Comparison of ENCODE assay signal across 1 cellular context in the genomic region with DNA sequence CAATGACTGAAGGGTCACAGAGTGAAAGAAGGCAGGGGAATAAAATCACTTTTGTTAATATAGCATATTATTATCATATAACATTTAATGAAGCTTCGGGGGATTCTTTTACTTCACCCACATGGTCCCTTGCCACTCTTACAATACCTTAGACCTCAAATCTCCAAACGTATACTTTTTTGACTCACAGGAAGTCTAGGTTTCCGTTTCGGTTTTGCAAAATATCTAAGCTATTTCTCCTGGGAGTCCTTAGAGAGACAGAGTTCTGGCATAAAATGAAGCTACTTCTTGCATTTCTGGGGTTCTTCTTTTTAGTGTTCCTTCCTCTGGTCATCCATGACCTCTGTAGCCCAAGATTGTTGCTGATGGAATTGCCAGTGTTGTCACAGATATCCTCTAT.
TF ChIP-seq lines count a peak whose summit lies in the region.

No MANE protein-coding gene starts in this region.

TF ChIP-seq in GM12878, 131 proteins besides CTCF, POLR2A, EP300 and RAD21 (continued from another document and continues in another):
- TF ChIP-seq, protein P1, sequence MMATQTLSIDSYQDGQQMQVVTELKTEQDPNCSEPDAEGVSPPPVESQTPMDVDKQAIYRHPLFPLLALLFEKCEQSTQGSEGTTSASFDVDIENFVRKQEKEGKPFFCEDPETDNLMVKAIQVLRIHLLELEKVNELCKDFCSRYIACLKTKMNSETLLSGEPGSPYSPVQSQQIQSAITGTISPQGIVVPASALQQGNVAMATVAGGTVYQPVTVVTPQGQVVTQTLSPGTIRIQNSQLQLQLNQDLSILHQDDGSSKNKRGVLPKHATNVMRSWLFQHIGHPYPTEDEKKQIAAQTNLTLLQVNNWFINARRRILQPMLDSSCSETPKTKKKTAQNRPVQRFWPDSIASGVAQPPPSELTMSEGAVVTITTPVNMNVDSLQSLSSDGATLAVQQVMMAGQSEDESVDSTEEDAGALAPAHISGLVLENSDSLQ (IDR thresholded peaks at IDR 0.05), result 0 out of 2 replicates have a peak, but pooled peaks have one; percentile 6
- peak; percentile 51; the same call in 1 of the 2 replicates for TF ChIP-seq CREM (IDR thresholded peaks at IDR 0.05; ENCODE audit: low read depth)
- TF ChIP-seq, protein P2, sequence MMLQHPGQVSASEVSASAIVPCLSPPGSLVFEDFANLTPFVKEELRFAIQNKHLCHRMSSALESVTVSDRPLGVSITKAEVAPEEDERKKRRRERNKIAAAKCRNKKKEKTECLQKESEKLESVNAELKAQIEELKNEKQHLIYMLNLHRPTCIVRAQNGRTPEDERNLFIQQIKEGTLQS (IDR thresholded peaks at IDR 0.05; ENCODE audit: borderline replicate concordance, extremely low read depth, low read depth, low read length), result no peak
- TF ChIP-seq WRNIP1 (IDR thresholded peaks at IDR 0.05; ENCODE audit: borderline replicate concordance, low read depth, low read length), result no peak
- TF ChIP-seq, protein P3, sequence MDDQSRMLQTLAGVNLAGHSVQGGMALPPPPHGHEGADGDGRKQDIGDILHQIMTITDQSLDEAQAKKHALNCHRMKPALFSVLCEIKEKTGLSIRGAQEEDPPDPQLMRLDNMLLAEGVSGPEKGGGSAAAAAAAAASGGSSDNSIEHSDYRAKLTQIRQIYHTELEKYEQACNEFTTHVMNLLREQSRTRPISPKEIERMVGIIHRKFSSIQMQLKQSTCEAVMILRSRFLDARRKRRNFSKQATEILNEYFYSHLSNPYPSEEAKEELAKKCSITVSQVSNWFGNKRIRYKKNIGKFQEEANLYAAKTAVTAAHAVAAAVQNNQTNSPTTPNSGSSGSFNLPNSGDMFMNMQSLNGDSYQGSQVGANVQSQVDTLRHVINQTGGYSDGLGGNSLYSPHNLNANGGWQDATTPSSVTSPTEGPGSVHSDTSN (IDR thresholded peaks at IDR 0.05; ENCODE audit: insufficient replicate concordance, low read depth, low read length), result no peak
- TF ChIP-seq, protein P4, sequence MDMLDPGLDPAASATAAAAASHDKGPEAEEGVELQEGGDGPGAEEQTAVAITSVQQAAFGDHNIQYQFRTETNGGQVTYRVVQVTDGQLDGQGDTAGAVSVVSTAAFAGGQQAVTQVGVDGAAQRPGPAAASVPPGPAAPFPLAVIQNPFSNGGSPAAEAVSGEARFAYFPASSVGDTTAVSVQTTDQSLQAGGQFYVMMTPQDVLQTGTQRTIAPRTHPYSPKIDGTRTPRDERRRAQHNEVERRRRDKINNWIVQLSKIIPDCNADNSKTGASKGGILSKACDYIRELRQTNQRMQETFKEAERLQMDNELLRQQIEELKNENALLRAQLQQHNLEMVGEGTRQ (IDR thresholded peaks at IDR 0.05; ENCODE audit: borderline replicate concordance, low read depth, low read length), result no peak
- no peak for TF ChIP-seq SPI1 (IDR thresholded peaks at IDR 0.05; ENCODE audit: borderline replicate concordance, insufficient read depth, low read depth, low read length)
- no peak for TF ChIP-seq POLR2AphosphoS2 (IDR thresholded peaks at IDR 0.05; ENCODE audit: low read depth, low read length)
- no peak for TF ChIP-seq BACH1 (IDR thresholded peaks at IDR 0.05; ENCODE audit: borderline replicate concordance)
- TF ChIP-seq MXI1 (IDR thresholded peaks at IDR 0.05; ENCODE audit: low read depth, low read length), result no peak
- TF ChIP-seq, protein P5, sequence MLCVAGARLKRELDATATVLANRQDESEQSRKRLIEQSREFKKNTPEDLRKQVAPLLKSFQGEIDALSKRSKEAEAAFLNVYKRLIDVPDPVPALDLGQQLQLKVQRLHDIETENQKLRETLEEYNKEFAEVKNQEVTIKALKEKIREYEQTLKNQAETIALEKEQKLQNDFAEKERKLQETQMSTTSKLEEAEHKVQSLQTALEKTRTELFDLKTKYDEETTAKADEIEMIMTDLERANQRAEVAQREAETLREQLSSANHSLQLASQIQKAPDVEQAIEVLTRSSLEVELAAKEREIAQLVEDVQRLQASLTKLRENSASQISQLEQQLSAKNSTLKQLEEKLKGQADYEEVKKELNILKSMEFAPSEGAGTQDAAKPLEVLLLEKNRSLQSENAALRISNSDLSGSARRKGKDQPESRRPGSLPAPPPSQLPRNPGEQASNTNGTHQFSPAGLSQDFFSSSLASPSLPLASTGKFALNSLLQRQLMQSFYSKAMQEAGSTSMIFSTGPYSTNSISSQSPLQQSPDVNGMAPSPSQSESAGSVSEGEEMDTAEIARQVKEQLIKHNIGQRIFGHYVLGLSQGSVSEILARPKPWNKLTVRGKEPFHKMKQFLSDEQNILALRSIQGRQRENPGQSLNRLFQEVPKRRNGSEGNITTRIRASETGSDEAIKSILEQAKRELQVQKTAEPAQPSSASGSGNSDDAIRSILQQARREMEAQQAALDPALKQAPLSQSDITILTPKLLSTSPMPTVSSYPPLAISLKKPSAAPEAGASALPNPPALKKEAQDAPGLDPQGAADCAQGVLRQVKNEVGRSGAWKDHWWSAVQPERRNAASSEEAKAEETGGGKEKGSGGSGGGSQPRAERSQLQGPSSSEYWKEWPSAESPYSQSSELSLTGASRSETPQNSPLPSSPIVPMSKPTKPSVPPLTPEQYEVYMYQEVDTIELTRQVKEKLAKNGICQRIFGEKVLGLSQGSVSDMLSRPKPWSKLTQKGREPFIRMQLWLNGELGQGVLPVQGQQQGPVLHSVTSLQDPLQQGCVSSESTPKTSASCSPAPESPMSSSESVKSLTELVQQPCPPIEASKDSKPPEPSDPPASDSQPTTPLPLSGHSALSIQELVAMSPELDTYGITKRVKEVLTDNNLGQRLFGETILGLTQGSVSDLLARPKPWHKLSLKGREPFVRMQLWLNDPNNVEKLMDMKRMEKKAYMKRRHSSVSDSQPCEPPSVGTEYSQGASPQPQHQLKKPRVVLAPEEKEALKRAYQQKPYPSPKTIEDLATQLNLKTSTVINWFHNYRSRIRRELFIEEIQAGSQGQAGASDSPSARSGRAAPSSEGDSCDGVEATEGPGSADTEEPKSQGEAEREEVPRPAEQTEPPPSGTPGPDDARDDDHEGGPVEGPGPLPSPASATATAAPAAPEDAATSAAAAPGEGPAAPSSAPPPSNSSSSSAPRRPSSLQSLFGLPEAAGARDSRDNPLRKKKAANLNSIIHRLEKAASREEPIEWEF (IDR thresholded peaks at IDR 0.05; ENCODE audit: insufficient replicate concordance, low read depth, low read length), result no peak
- no peak for TF ChIP-seq TCF3 (IDR thresholded peaks at IDR 0.05; ENCODE audit: borderline replicate concordance, insufficient read depth, low read depth, low read length)
- TF ChIP-seq MTA2 (IDR thresholded peaks at IDR 0.05; ENCODE audit: low read depth), result no peak
- no peak for TF ChIP-seq SUZ12 (IDR thresholded peaks at IDR 0.05; ENCODE audit: unreplicated experiment)
- no peak for TF ChIP-seq SREBF1 (IDR thresholded peaks at IDR 0.05; ENCODE audit: low read length)
- TF ChIP-seq CBX5 (IDR thresholded peaks at IDR 0.05; ENCODE audit: low read depth), result no peak
- TF ChIP-seq RUNX3 (IDR thresholded peaks at IDR 0.05; ENCODE audit: low read length), result peak; percentile 88
- no peak for TF ChIP-seq KDM1A (IDR thresholded peaks at IDR 0.05; ENCODE audit: borderline replicate concordance)
- TF ChIP-seq, protein P6, sequence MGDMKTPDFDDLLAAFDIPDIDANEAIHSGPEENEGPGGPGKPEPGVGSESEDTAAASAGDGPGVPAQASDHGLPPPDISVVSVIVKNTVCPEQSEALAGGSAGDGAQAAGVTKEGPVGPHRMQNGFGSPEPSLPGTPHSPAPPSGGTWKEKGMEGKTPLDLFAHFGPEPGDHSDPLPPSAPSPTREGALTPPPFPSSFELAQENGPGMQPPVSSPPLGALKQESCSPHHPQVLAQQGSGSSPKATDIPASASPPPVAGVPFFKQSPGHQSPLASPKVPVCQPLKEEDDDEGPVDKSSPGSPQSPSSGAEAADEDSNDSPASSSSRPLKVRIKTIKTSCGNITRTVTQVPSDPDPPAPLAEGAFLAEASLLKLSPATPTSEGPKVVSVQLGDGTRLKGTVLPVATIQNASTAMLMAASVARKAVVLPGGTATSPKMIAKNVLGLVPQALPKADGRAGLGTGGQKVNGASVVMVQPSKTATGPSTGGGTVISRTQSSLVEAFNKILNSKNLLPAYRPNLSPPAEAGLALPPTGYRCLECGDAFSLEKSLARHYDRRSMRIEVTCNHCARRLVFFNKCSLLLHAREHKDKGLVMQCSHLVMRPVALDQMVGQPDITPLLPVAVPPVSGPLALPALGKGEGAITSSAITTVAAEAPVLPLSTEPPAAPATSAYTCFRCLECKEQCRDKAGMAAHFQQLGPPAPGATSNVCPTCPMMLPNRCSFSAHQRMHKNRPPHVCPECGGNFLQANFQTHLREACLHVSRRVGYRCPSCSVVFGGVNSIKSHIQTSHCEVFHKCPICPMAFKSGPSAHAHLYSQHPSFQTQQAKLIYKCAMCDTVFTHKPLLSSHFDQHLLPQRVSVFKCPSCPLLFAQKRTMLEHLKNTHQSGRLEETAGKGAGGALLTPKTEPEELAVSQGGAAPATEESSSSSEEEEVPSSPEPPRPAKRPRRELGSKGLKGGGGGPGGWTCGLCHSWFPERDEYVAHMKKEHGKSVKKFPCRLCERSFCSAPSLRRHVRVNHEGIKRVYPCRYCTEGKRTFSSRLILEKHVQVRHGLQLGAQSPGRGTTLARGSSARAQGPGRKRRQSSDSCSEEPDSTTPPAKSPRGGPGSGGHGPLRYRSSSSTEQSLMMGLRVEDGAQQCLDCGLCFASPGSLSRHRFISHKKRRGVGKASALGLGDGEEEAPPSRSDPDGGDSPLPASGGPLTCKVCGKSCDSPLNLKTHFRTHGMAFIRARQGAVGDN (IDR thresholded peaks at IDR 0.05), result no peak
- no peak for TF ChIP-seq BMI1 (IDR thresholded peaks at IDR 0.05; ENCODE audit: borderline replicate concordance)
- no peak for TF ChIP-seq ZNF207 (IDR thresholded peaks at IDR 0.05; ENCODE audit: borderline replicate concordance)
- no peak for TF ChIP-seq RAD51 (IDR thresholded peaks at IDR 0.05)
- TF ChIP-seq TAF1 (IDR thresholded peaks at IDR 0.05; ENCODE audit: borderline replicate concordance, low read depth, low read length), result no peak
- TF ChIP-seq, protein P7, sequence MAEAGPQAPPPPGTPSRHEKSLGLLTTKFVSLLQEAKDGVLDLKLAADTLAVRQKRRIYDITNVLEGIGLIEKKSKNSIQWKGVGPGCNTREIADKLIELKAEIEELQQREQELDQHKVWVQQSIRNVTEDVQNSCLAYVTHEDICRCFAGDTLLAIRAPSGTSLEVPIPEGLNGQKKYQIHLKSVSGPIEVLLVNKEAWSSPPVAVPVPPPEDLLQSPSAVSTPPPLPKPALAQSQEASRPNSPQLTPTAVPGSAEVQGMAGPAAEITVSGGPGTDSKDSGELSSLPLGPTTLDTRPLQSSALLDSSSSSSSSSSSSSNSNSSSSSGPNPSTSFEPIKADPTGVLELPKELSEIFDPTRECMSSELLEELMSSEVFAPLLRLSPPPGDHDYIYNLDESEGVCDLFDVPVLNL (IDR thresholded peaks at IDR 0.05; ENCODE audit: low read depth, low read length), result no peak
- TF ChIP-seq CREB1 (IDR thresholded peaks at IDR 0.05; ENCODE audit: low read depth), result 0 out of 2 replicates have a peak, but pooled peaks have one; percentile 25
- TF ChIP-seq, protein P8, sequence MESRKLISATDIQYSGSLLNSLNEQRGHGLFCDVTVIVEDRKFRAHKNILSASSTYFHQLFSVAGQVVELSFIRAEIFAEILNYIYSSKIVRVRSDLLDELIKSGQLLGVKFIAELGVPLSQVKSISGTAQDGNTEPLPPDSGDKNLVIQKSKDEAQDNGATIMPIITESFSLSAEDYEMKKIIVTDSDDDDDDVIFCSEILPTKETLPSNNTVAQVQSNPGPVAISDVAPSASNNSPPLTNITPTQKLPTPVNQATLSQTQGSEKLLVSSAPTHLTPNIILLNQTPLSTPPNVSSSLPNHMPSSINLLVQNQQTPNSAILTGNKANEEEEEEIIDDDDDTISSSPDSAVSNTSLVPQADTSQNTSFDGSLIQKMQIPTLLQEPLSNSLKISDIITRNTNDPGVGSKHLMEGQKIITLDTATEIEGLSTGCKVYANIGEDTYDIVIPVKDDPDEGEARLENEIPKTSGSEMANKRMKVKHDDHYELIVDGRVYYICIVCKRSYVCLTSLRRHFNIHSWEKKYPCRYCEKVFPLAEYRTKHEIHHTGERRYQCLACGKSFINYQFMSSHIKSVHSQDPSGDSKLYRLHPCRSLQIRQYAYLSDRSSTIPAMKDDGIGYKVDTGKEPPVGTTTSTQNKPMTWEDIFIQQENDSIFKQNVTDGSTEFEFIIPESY (IDR thresholded peaks at IDR 0.05), result no peak
- TF ChIP-seq NFIC (IDR thresholded peaks at IDR 0.05; ENCODE audit: low read depth, low read length), result peak; percentile 87
- peak; percentile 23 to 43; a peak in 1 of 4 replicates for TF ChIP-seq IKZF2 (IDR thresholded peaks at IDR 0.05)
- TF ChIP-seq BCL11A (IDR thresholded peaks at IDR 0.05; ENCODE audit: low read depth, low read length), result 0 out of 2 replicates have a peak, but pooled peaks have one; percentile 40
- TF ChIP-seq, protein P9, sequence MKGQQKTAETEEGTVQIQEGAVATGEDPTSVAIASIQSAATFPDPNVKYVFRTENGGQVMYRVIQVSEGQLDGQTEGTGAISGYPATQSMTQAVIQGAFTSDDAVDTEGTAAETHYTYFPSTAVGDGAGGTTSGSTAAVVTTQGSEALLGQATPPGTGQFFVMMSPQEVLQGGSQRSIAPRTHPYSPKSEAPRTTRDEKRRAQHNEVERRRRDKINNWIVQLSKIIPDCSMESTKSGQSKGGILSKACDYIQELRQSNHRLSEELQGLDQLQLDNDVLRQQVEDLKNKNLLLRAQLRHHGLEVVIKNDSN (IDR thresholded peaks at IDR 0.05; ENCODE audit: borderline replicate concordance, extremely low read length, insufficient read depth, low read depth, low read length), result no peak
- TF ChIP-seq, protein P10, sequence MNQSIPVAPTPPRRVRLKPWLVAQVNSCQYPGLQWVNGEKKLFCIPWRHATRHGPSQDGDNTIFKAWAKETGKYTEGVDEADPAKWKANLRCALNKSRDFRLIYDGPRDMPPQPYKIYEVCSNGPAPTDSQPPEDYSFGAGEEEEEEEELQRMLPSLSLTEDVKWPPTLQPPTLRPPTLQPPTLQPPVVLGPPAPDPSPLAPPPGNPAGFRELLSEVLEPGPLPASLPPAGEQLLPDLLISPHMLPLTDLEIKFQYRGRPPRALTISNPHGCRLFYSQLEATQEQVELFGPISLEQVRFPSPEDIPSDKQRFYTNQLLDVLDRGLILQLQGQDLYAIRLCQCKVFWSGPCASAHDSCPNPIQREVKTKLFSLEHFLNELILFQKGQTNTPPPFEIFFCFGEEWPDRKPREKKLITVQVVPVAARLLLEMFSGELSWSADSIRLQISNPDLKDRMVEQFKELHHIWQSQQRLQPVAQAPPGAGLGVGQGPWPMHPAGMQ (IDR thresholded peaks at IDR 0.05; ENCODE audit: borderline replicate concordance), result no peak
- no peak for TF ChIP-seq HDAC2 (IDR thresholded peaks at IDR 0.05)
- TF ChIP-seq CHD4 (IDR thresholded peaks at IDR 0.05), result no peak
- TF ChIP-seq ZBED1 (IDR thresholded peaks at IDR 0.05; ENCODE audit: borderline replicate concordance), result no peak
- TF ChIP-seq ZZZ3 (IDR thresholded peaks at IDR 0.05; ENCODE audit: control insufficient read depth, insufficient read length, low read depth), result no peak
- TF ChIP-seq, protein P11, sequence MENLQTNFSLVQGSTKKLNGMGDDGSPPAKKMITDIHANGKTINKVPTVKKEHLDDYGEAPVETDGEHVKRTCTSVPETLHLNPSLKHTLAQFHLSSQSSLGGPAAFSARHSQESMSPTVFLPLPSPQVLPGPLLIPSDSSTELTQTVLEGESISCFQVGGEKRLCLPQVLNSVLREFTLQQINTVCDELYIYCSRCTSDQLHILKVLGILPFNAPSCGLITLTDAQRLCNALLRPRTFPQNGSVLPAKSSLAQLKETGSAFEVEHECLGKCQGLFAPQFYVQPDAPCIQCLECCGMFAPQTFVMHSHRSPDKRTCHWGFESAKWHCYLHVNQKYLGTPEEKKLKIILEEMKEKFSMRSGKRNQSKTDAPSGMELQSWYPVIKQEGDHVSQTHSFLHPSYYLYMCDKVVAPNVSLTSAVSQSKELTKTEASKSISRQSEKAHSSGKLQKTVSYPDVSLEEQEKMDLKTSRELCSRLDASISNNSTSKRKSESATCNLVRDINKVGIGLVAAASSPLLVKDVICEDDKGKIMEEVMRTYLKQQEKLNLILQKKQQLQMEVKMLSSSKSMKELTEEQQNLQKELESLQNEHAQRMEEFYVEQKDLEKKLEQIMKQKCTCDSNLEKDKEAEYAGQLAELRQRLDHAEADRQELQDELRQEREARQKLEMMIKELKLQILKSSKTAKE (IDR thresholded peaks at IDR 0.05; ENCODE audit: low read depth, poor library complexity, severe bottlenecking), result no peak
